In the genomic region with DNA sequence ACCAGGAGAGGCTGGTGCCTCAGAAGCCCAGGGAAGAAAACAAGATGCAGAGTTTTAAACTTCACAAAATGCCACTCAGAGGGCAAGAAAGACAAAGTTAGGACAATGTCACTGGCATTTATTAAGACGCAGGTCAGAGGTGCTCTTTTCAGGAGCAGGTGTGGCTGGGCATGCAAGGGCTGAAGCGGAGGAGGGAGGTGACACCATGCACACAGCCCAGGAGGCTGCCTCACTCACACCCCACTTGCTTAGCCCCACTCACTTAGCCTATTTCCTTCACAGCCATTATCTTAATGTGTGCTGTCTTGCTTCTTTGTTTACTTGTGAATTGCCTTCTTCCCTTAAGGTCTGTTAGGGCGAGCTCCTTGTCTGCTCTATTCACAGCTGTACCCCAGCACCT, we compare ENCODE assay signal across 2 cellular contexts.
TF ChIP-seq lines count a peak whose summit lies in the region.

No MANE protein-coding gene starts in this region.

TF ChIP-seq in HCT116, 20 proteins besides CTCF, POLR2A, EP300 and RAD21:
- no peak for TF ChIP-seq SP1 (IDR thresholded peaks at IDR 0.05; ENCODE audit: low read depth)
- TF ChIP-seq SRF (IDR thresholded peaks at IDR 0.05; ENCODE audit: low read depth), result no peak
- TF ChIP-seq EZH2 (IDR thresholded peaks at IDR 0.05), result no peak
- TF ChIP-seq ZNF274 (IDR thresholded peaks at IDR 0.05; ENCODE audit: low read depth, low read length), result no peak
- TF ChIP-seq CBX3 (IDR thresholded peaks at IDR 0.05; ENCODE audit: low read depth), result no peak
- no peak for TF ChIP-seq ELF1 (IDR thresholded peaks at IDR 0.05; ENCODE audit: borderline replicate concordance, low read depth)
- TF ChIP-seq TCF7L2 (IDR thresholded peaks at IDR 0.05; ENCODE audit: borderline replicate concordance, extremely low read depth, insufficient read depth, insufficient read length), result no peak
- TF ChIP-seq REST (IDR thresholded peaks at IDR 0.05; ENCODE audit: low read depth), result no peak
- no peak for TF ChIP-seq SIN3A (IDR thresholded peaks at IDR 0.05; ENCODE audit: low read depth)
- TF ChIP-seq YY1 (IDR thresholded peaks at IDR 0.05; ENCODE audit: extremely low read depth, insufficient replicate concordance, low read depth, low read length), result no peak
- no peak for TF ChIP-seq ZBTB33 (IDR thresholded peaks at IDR 0.05; ENCODE audit: extremely low read depth, insufficient replicate concordance, low read length)
- TF ChIP-seq, protein P1, sequence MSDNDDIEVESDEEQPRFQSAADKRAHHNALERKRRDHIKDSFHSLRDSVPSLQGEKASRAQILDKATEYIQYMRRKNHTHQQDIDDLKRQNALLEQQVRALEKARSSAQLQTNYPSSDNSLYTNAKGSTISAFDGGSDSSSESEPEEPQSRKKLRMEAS (IDR thresholded peaks at IDR 0.05), result no peak
- TF ChIP-seq EGR1 (IDR thresholded peaks at IDR 0.05; ENCODE audit: low read depth), result no peak
- TF ChIP-seq ZFX (IDR thresholded peaks at IDR 0.05), result no peak
- TF ChIP-seq CEBPB (IDR thresholded peaks at IDR 0.05; ENCODE audit: low read depth), result no peak
- TF ChIP-seq, protein P2, sequence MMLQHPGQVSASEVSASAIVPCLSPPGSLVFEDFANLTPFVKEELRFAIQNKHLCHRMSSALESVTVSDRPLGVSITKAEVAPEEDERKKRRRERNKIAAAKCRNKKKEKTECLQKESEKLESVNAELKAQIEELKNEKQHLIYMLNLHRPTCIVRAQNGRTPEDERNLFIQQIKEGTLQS (IDR thresholded peaks at IDR 0.05), result no peak
- no peak for TF ChIP-seq JUND (IDR thresholded peaks at IDR 0.05)

TF ChIP-seq in GM12891, 5 proteins besides CTCF, POLR2A, EP300 and RAD21:
- TF ChIP-seq POU2F2 (IDR thresholded peaks at IDR 0.05; ENCODE audit: low read depth, low read length) (no peak), POLR2AphosphoS5 (IDR thresholded peaks at IDR 0.05; ENCODE audit: low read depth, low read length) (no peak), SPI1 (IDR thresholded peaks at IDR 0.05; ENCODE audit: low read depth, low read length) (no peak), TAF1 (IDR thresholded peaks at IDR 0.05; ENCODE audit: low read depth, low read length) (no peak), PAX5 (IDR thresholded peaks at IDR 0.05; ENCODE audit: insufficient read depth, low read length, severe bottlenecking) (no peak)
